Comparison of ENCODE assay signal across 12 cellular contexts in the genomic region with DNA sequence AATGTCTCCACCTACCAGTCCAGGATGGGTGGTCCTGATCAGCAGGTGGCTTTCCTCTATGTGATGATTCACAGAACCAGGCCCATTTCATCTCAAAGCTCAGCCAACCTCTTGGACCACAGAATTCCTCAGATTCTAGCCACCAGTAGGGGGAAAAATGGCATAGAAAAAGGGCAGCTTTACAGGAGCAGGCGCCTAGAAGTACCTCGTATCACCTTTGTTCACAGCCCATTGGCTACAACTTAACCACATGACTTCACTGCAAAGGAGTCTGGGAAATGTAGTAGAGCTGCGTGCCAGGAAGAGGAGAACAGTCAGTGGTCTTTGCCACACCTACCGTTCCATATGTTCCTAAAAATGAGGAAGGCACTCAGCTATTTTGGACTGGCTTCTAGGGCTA.
DNase-seq lines count a peak whose midpoint lies in the region; ATAC-seq and TF ChIP-seq lines count a peak whose summit lies in the region.
"Had no signal": no experiment of that assay in that cellular context is flagged by ENCODE, and none has a peak within 500 bp of the region (broad histone marks: within the 10 kb centered on the region; RNA-seq: fewer than 3 reads in every experiment).

No MANE protein-coding gene starts in this region.

- peak overlapping the region; percentile 72 for H2AFZ ChIP-seq in SU-DHL-6 (ENCODE audit: low read depth, low read length, severe bottlenecking)

- H3K27me3 ChIP-seq in DOHH2 (ENCODE audit: control insufficient read depth, low read length) (no peaks in the 10 kb centered on the region), SU-DHL-6 (ENCODE audit: low read length) (no peaks in the 10 kb centered on the region), WERI-Rb-1 (ENCODE audit: insufficient read depth, low read depth, severe bottlenecking) (no peaks in the 10 kb centered on the region)

- H3K36me3 ChIP-seq in DOHH2 (ENCODE audit: control insufficient read depth, low read length) (no peaks in the 10 kb centered on the region), SU-DHL-6 (ENCODE audit: low read length) (no peaks in the 10 kb centered on the region), WERI-Rb-1 (no peaks in the 10 kb centered on the region)
- H3K36me3 ChIP-seq: lower lobe of right lung had no signal

- no peak overlapping the region for H3K9ac ChIP-seq in SU-DHL-6 (ENCODE audit: low read length)

- TF ChIP-seq CTCF in DOHH2 (IDR thresholded peaks at IDR 0.05; ENCODE audit: low read depth, low read length, poor library complexity, severe bottlenecking) (no peak), SU-DHL-6 (IDR thresholded peaks at IDR 0.05; ENCODE audit: insufficient read depth, low read length, poor library complexity, severe bottlenecking) (no peak), WERI-Rb-1 (IDR thresholded peaks at IDR 0.05; ENCODE audit: low read depth, low read length) (no peak)

- no peaks in the 10 kb centered on the region for H3K9me2 ChIP-seq in DOHH2 (replicated peaks; ENCODE audit: control insufficient read depth, low read length)
- H3K9me2 ChIP-seq in SU-DHL-6 (replicated peaks; ENCODE audit: insufficient read depth, low read length): no peaks in the 10 kb centered on the region

- no peaks in the 10 kb centered on the region for H3K9me3 ChIP-seq in DOHH2 (ENCODE audit: control insufficient read depth, insufficient read depth, low read length)
- no peaks in the 10 kb centered on the region for H3K9me3 ChIP-seq in SU-DHL-6 (ENCODE audit: insufficient read depth, low read length)
- no peaks in the 10 kb centered on the region for H3K9me3 ChIP-seq in WERI-Rb-1 (ENCODE audit: severe bottlenecking)
- H3K9me3 ChIP-seq: lower lobe of right lung had no signal

- peak overlapping the region; percentile 46 for H3K4me3 ChIP-seq in DOHH2 (ENCODE audit: low read length)
- H3K4me3 ChIP-seq in SU-DHL-6 (ENCODE audit: insufficient read depth, low read length, poor library complexity, severe bottlenecking): peak overlapping the region; percentile 12
- H3K4me3 ChIP-seq in WERI-Rb-1 (ENCODE audit: low read depth, low read length): no peak overlapping the region
- H3K4me3 ChIP-seq: lower lobe of right lung had no signal

- H3K27ac ChIP-seq in DOHH2 (ENCODE audit: low read depth, low read length) (no peak overlapping the region), SU-DHL-6 (ENCODE audit: low read depth, low read length) (no peak overlapping the region), WERI-Rb-1 (no peak overlapping the region)
- H3K27ac ChIP-seq: epithelial cell of prostate, lower lobe of right lung had no signal

- H3F3A ChIP-seq in DOHH2 (ENCODE audit: control insufficient read depth, insufficient read depth): no peaks in the 10 kb centered on the region
- H3F3A ChIP-seq in SU-DHL-6 (ENCODE audit: insufficient read depth): no peaks in the 10 kb centered on the region

- no peak for DNase-seq in activated naive CD4-positive, alpha-beta T cell (lab: John Stamatoyannopoulos, UW)
- DNase-seq in WERI-Rb-1 (no peak), NCI-H510A treated with DMSO at 0.1 percent for 48 hours (lab: John Stamatoyannopoulos, UW) (no peak)
- DNase-seq: amniotic stem cell, lower lobe of right lung had no signal

- peak; percentile 68 for ATAC-seq in GM21381 (IDR thresholded peaks at IDR 0.05; ENCODE audit: unreplicated experiment)
- ATAC-seq in HG03442 (IDR thresholded peaks at IDR 0.05; ENCODE audit: unreplicated experiment): peak; percentile 74
- ATAC-seq in HG03139 (IDR thresholded peaks at IDR 0.05; ENCODE audit: unreplicated experiment): no peak
- ATAC-seq: lower lobe of right lung, Panc1 had no signal

- peaks cover 38% of the 10 kb centered on the region for H3K4me1 ChIP-seq in DOHH2 (ENCODE audit: control insufficient read depth, low read length)

- no peaks in the 10 kb centered on the region for H4K20me1 ChIP-seq in DOHH2 (ENCODE audit: control insufficient read depth, insufficient read depth, low read depth, low read length)
- H4K20me1 ChIP-seq in SU-DHL-6 (ENCODE audit: low read depth, low read length): no peaks in the 10 kb centered on the region

- H3K4me2 ChIP-seq in DOHH2 (ENCODE audit: low read length) (peak overlapping the region; percentile 36), SU-DHL-6 (ENCODE audit: low read depth, low read length, poor library complexity, severe bottlenecking) (peak overlapping the region; percentile 41)

- H3K79me2 ChIP-seq in DOHH2 (ENCODE audit: control insufficient read depth, low read length) (no peaks in the 10 kb centered on the region), SU-DHL-6 (ENCODE audit: insufficient read depth, low read length) (no peaks in the 10 kb centered on the region)
